Comparison of ENCODE assay signal across 15 cellular contexts in the genomic region with DNA sequence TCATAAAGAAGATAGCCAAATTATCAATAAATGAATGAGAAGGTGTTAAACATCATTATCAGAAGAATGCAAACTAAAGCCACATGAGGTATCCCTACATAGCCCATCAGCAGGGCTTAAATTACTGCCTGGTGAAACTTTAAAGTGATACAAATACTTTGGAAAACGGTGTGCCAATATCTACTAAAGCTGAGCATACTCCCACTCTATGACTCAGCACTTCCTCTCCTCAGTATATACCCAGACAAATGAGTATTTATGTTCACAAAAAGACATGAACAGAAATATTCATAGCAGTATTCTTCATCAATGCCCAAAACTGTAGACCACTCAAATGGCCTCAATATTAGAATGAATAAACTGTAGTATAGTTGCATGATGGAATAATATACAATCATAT.
A peak's percentile ranks its signal among the peaks of the same experiment; 100 is the strongest.
DNase-seq lines count a peak whose midpoint lies in the region; TF ChIP-seq lines count a peak whose summit lies in the region.
"Had no signal": no experiment of that assay in that cellular context is flagged by ENCODE, and none has a peak within 500 bp of the region (broad histone marks: within the 10 kb centered on the region; RNA-seq: fewer than 3 reads in every experiment).

No MANE protein-coding gene starts in this region.

- no peak for TF ChIP-seq CTCF in foreskin fibroblast (IDR thresholded peaks at IDR 0.05; ENCODE audit: low read depth, low read length)

- DNase-seq in DMS53 (lab: John Stamatoyannopoulos, UW) = peak; percentile 29
- peak; percentile 44 for DNase-seq in MV-4-11 (lab: John Stamatoyannopoulos, UW)
- DNase-seq in astrocyte of the hippocampus (ENCODE audit: low read depth, low spot score) = peak; percentile 10
- DNase-seq in foreskin fibroblast = peak; percentile 3 to 39
- no peak for DNase-seq in NCI-H1694 treated with DMSO at 0.1 percent for 48 hours (lab: John Stamatoyannopoulos, UW)
- no peak for DNase-seq in NCI-H774 (lab: John Stamatoyannopoulos, UW)
- no peak for DNase-seq in NCI-H510A (lab: John Stamatoyannopoulos, UW)
- no peak for DNase-seq in NCI-H146 (lab: John Stamatoyannopoulos, UW)
- DNase-seq: lower lobe of right lung; NCI-H1417; NK-92 treated with Interleukin-12 subunit alpha and Interleukin-12 subunit beta, amount 100 ng/mL, for 24 hours; ovary; SHP77; stimulated activated CD4-positive, alpha-beta T cell treated with anti-CD3 and anti-CD28 coated beads, Interleukin-2, amount 100 ng/mL, for 24 hours had no signal

- no peak overlapping the region for H3K4me3 ChIP-seq in foreskin fibroblast (ENCODE audit: low read depth in 1 of 2, low read length in 2 of 2)
- H3K4me3 ChIP-seq: GM23338, lower lobe of right lung, ovary had no signal

Comparison
In these comparisons a context has a peak if more than half of its experiments do, and no peak if none do; other contexts are left out.
1. DNase-seq: peak in DMS53 (single experiment), MV-4-11 (single experiment), astrocyte of the hippocampus (single experiment) and foreskin fibroblast (2 of 2); none in NCI-H1694 treated with DMSO at 0.1 percent for 48 hours (single experiment), NCI-H774 (single experiment), NCI-H510A (single experiment) and NCI-H146 (single experiment).